ENCODE assay signal across 16 cellular contexts in genomic region chr2:192535956-192536685, GRCh38.
"Had no signal": no experiment of that assay in that cellular context is flagged by ENCODE, and none has a peak within 500 bp of the region (broad histone marks: within the 10 kb centered on the region; RNA-seq: fewer than 3 reads in every experiment).

No MANE protein-coding gene starts in this region.

- H3K27ac Mint-ChIP-seq: activated CD4-positive, alpha-beta memory T cell treated with anti-CD3 and anti-CD28 coated beads for 36 hours; activated naive CD4-positive, alpha-beta T cell treated with anti-CD3 and anti-CD28 coated beads, Interleukin-2, amount 50 U/mL, for 72 hours; activated T-helper 1 cell treated with anti-CD3 and anti-CD28 coated beads, Interleukin-12 subunit alpha, Interleukin-12 subunit beta, Interleukin-2, Interleukin-4 antibody, amounts not matched to agents 30 ng/mL and 10 ng/mL and 1 ng/mL, durations not matched to agents 14 hours and 24 hours and 36 hours had no signal

- H3K9me3 Mint-ChIP-seq: activated CD4-positive, alpha-beta memory T cell treated with anti-CD3 and anti-CD28 coated beads for 36 hours; activated naive CD4-positive, alpha-beta T cell treated with anti-CD3 and anti-CD28 coated beads, Interleukin-2, amount 50 U/mL, for 72 hours; activated T-helper 1 cell treated with anti-CD3 and anti-CD28 coated beads, Interleukin-12 subunit alpha, Interleukin-12 subunit beta, Interleukin-2, Interleukin-4 antibody, amounts not matched to agents 30 ng/mL and 10 ng/mL and 1 ng/mL, durations not matched to agents 14 hours and 24 hours and 36 hours; nephron had no signal

- H3K36me3 Mint-ChIP-seq: activated CD4-positive, alpha-beta memory T cell treated with anti-CD3 and anti-CD28 coated beads for 36 hours; activated naive CD4-positive, alpha-beta T cell treated with anti-CD3 and anti-CD28 coated beads, Interleukin-2, amount 50 U/mL, for 72 hours had no signal

- H3K4me3 ChIP-seq: cardiac muscle cell, left lung, thyroid gland had no signal

- H3K4me3 Mint-ChIP-seq: activated CD4-positive, alpha-beta memory T cell treated with anti-CD3 and anti-CD28 coated beads for 36 hours; activated T-helper 1 cell treated with anti-CD3 and anti-CD28 coated beads, Interleukin-12 subunit alpha, Interleukin-12 subunit beta, Interleukin-2, Interleukin-4 antibody, amounts not matched to agents 30 ng/mL and 10 ng/mL and 1 ng/mL, durations not matched to agents 14 hours and 24 hours and 36 hours; nephron had no signal

- H3K4me1 ChIP-seq: left lung, thyroid gland had no signal

- H3K36me3 ChIP-seq: cardiac muscle cell, left lung, thyroid gland had no signal

- H3K27ac ChIP-seq: cardiac muscle cell, left lung, thyroid gland had no signal

- H3K27me3 ChIP-seq: cardiac muscle cell, left lung, thyroid gland had no signal

- H3K27me3 Mint-ChIP-seq: activated CD4-positive, alpha-beta memory T cell treated with anti-CD3 and anti-CD28 coated beads for 36 hours had no signal

- DNase-seq: activated CD4-positive, alpha-beta memory T cell treated with anti-CD3 and anti-CD28 coated beads for 36 hours; activated gamma-delta T cell treated with Interleukin-2 at 50 U/mL for 16 hours; activated T-cell treated with anti-CD3 and anti-CD28 coated beads for 4 hours; foreskin melanocyte; glutamatergic neuron; left lung; midbrain; nucleus accumbens; posterior cingulate gyrus; stimulated activated CD4-positive, alpha-beta T cell treated with anti-CD3 and anti-CD28 coated beads, Interleukin-2, amount 100 ng/mL, for 24 hours; stimulated activated naive CD4-positive, alpha-beta T cell treated with Interleukin-2 at 50 U/mL for 16 hours; thyroid gland had no signal

- H3K9me3 ChIP-seq: left lung, thyroid gland had no signal
